Comparison of ENCODE assay signal across 11 cellular contexts in the genomic region with DNA sequence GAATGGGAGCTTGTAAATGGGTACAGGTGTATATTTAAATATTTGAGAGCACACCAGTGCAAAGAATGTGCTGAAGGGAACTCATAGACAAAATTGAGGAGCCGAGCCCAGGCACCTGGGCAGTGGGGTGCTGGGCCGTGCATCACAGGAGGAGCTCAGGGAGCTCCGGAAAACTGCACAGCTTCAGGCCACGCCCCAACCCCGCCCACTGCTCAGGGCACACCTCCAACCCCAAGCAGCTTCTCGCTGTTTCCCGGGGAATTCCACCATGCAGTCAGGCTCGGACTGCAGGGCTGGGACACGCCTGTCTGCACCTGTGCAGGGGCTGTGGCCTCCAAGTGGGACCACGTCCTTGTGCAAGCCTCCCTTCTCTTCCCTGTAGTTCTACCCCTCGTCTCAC.
DNase-seq lines count a peak whose midpoint lies in the region; ATAC-seq and TF ChIP-seq lines count a peak whose summit lies in the region.
"Had no signal": no experiment of that assay in that cellular context is flagged by ENCODE, and none has a peak within 500 bp of the region (broad histone marks: within the 10 kb centered on the region; RNA-seq: fewer than 3 reads in every experiment).

No MANE protein-coding gene starts in this region.

- no peaks in the 10 kb centered on the region for H3K4me1 ChIP-seq in Panc1 (ENCODE audit: control insufficient read depth, insufficient read depth, low read length)
- H3K4me1 ChIP-seq in heart right ventricle, result peaks cover 0 to 16% (median 7%) of the 10 kb centered on the region in 9 donors
- peaks cover 0 to 19% (median 13%) of the 10 kb centered on the region in 4 donors for H3K4me1 ChIP-seq in sigmoid colon

- H3K36me3 ChIP-seq in Panc1 (ENCODE audit: control insufficient read depth, insufficient read depth, low read length), result no peaks in the 10 kb centered on the region
- peaks cover 0 to 75% (median 30%) of the 10 kb centered on the region in 9 donors for H3K36me3 ChIP-seq in heart right ventricle
- peaks cover 40 to 77% (median 61%) of the 10 kb centered on the region in 4 donors for H3K36me3 ChIP-seq in sigmoid colon

- no peaks in the 10 kb centered on the region for H3K9me3 ChIP-seq in Panc1 (ENCODE audit: control insufficient read depth, insufficient read depth, low read depth, low read length)
- H3K9me3 ChIP-seq in heart right ventricle, result no peaks in the 10 kb centered on the region
- no peaks in the 10 kb centered on the region for H3K9me3 ChIP-seq in sigmoid colon

- no peak for TF ChIP-seq EP300 in sigmoid colon (IDR thresholded peaks at IDR 0.05)

- H3K4me3 ChIP-seq in Panc1 (ENCODE audit: low read depth in 2 of 2, low read length in 2 of 2), result no peak overlapping the region
- H3K4me3 ChIP-seq in heart right ventricle, result no peak overlapping the region
- H3K4me3 ChIP-seq in sigmoid colon, result no peak overlapping the region
- H3K4me3 ChIP-seq: GM12878 had no signal

- TF ChIP-seq CTCF in Panc1 (IDR thresholded peaks at IDR 0.05), result no peak
- TF ChIP-seq CTCF in heart right ventricle (IDR thresholded peaks at IDR 0.05), result no peak
- no peak for TF ChIP-seq CTCF in sigmoid colon (IDR thresholded peaks at IDR 0.05)
- no peak for TF ChIP-seq CTCF in GM13976 (IDR thresholded peaks at IDR 0.05; ENCODE audit: borderline replicate concordance, control extremely low read depth, extremely low read depth, insufficient read depth, missing control alignments)

- in situ Hi-C loops in Panc1 (cut with HindIII; ENCODE audit: low pct_unique_long_range_greater_than_20kb, low sequenced_read_pairs), result no loop called here
- in situ Hi-C loops in GM13976 (cut with MboI; ENCODE audit: low sequenced_read_pairs, unreplicated experiment), result no loop called here

- BruUV-seq in Panc1 (replicated peaks; lab: Mats Ljungman, UMichigan), result no TSS peak

- H3K27me3 ChIP-seq in Panc1 (ENCODE audit: control insufficient read depth, insufficient read depth, low read length), result no peaks in the 10 kb centered on the region
- H3K27me3 ChIP-seq in heart right ventricle, result no peaks in the 10 kb centered on the region
- H3K27me3 ChIP-seq in sigmoid colon, result no peaks in the 10 kb centered on the region

- CTCF ChIA-PET in Panc1 (lab: Charles Lee), result interaction anchor here (0.7 kb wide), 1 partner anchor 15 kb away, joined by 3 read pairs; no protein-coding TSS in a partner anchor

- intact Hi-C loops in Panc1 (cut with micrococcal nuclease; ENCODE audit: unreplicated experiment) (no loop called here), heart right ventricle (cut with DNase I) (no loop called here), sigmoid colon (cut with DNase I) (no loop called here)

- H3K27ac ChIP-seq in Panc1 (ENCODE audit: low read length) (no peak overlapping the region), heart right ventricle (no peak overlapping the region), sigmoid colon (peak overlapping the region in 2 of 4 donors; percentile 33 to 58)

- ATAC-seq in Panc1 (peak; percentile 64; the same call in 1 of the 2 replicates), heart right ventricle (peak in 5 of 8 donors; percentile 26 to 44 (median 33)), HG02798 (IDR thresholded peaks at IDR 0.05; ENCODE audit: poor library complexity, unreplicated experiment) (no peak)
- ATAC-seq: GM12878 had no signal

- DNase-seq in DMS 273 (lab: John Stamatoyannopoulos, UW; ENCODE audit: unreplicated experiment) (peak; percentile 3), DMS 273 treated with DMSO at 0.1 percent for 48 hours (lab: John Stamatoyannopoulos, UW) (no peak), Panc1 (ENCODE audit: low read depth, low spot score) (no peak), heart right ventricle (no peak), sigmoid colon (peak; percentile 71), GM13976 (ENCODE audit: low spot score) (no peak)
- no peak for DNase-seq in stimulated activated CD4-positive, alpha-beta T cell treated with anti-CD3 and anti-CD28 coated beads, Interleukin-2, amount 100 ng/mL, for 24 hours
- DNase-seq: KBM-7, SHP77 had no signal

- POLR2A ChIA-PET in Panc1 (lab: Charles Lee), result no interaction called here

- 49 to 61% methylated on average over 11 of the region's 11 CpGs for WGBS in heart right ventricle, 2 donors
- 19 to 60% methylated on average over 11 of the region's 11 CpGs for WGBS in sigmoid colon, 2 donors

- no peak for TF ChIP-seq POLR2A in sigmoid colon (IDR thresholded peaks at IDR 0.05)

Comparison
In these comparisons a context has a peak if more than half of its experiments do, and no peak if none do; other contexts are left out.
1. DNase-seq: peak in DMS 273 (single experiment) and sigmoid colon (single experiment); none in DMS 273 treated with DMSO at 0.1 percent for 48 hours (single experiment), Panc1 (single experiment), heart right ventricle (0 of 2), GM13976 (single experiment) and stimulated activated CD4-positive, alpha-beta T cell treated with anti-CD3 and anti-CD28 coated beads, Interleukin-2, amount 100 ng/mL, for 24 hours (0 of 2).